In genomic region chr5:43483210-43484048, GRCh38 we compare ENCODE assay signal across 1 cellular context.
TF ChIP-seq lines count a peak whose summit lies in the region.

Gene TMEM267 (minus strand): TSS chr5:43483865. CDS start chr5:43453969, 29,896 bp downstream.

TF ChIP-seq in HEK293, 187 proteins besides CTCF, POLR2A, EP300 and RAD21 (continued from another document):
- no peak for TF ChIP-seq PRDM2 (tag by site-specific recombination; IDR thresholded peaks at IDR 0.05; ENCODE audit: borderline replicate concordance)
- TF ChIP-seq ZNF677 (tag by site-specific recombination; IDR thresholded peaks at IDR 0.05) = 0 out of 2 replicates have a peak, but pooled peaks have one; percentile 15
TF ChIP-seq in HEK293: peak in this region for 64.
